ENCODE assay signal across 24 cellular contexts in the genomic region with DNA sequence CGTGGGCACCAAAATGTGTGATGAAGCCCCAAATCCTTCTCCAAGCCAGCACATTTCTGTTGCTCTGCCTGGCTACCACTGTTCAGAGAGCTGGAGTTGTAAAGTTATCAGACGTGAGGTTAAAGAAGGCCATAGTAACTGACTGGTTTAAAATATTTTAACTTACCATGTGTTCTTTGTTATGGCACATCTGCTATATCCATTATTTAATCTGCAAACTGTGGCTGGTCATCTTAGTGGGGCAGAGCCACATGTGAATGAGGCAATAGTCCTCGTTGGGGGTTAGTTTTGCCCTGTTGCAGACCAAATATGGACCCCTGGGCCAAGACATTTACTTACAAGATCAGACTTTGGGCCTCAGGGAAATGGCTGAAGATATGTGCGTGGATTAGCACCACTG.
"Had no signal": no experiment of that assay in that cellular context is flagged by ENCODE, and none has a peak within 500 bp of the region (broad histone marks: within the 10 kb centered on the region; RNA-seq: fewer than 3 reads in every experiment).

No MANE protein-coding gene starts in this region.

- FAIRE-seq: HTR-8/SVneo, RCC 7860 had no signal

- H3K4me3 ChIP-seq: MG63, SJSA1, SK-N-MC had no signal

- H3K27ac ChIP-seq: HL-60, SJSA1, SK-N-MC had no signal

- H3K4me1 ChIP-seq: SJSA1 had no signal

- H3K9me3 ChIP-seq: SJSA1 had no signal

- DNase-seq: Karpas-422, KG1, MG63, NCI-H1092, NCI-H1105 treated with DMSO at 0.1 percent for 48 hours, NCI-H1417 treated with DMSO at 0.1 percent for 48 hours, NCI-H146, NCI-H1694 treated with DMSO at 0.1 percent for 48 hours, NCI-H1930, NCI-H2081, NCI-H2107, NCI-H226, NCI-H446, NCI-H510A, NCI-H69, NCI-H774, Right ventricle myocardium superior, RPMI8226, SIG-M5 had no signal

- H3K36me3 ChIP-seq: SJSA1 had no signal

- H3K27me3 ChIP-seq: MG63, SJSA1 had no signal
